Comparison of ENCODE assay signal across 19 cellular contexts in genomic region chr5:127697894-127698600, GRCh38. TPM values are rescaled to one million over a fixed set of nuclear protein-coding genes. Genes with fewer than 3 reads are reported as not detected.
DNase-seq lines count a peak whose midpoint lies in the region; ATAC-seq and TF ChIP-seq lines count a peak whose summit lies in the region.
"Had no signal": no experiment of that assay in that cellular context is flagged by ENCODE, and none has a peak within 500 bp of the region (broad histone marks: within the 10 kb centered on the region; RNA-seq: fewer than 3 reads in every experiment).

No MANE protein-coding gene starts in this region.

- TF ChIP-seq CTCF in CD14-positive monocyte (IDR thresholded peaks at IDR 0.05) = no peak

- H3K36me3 Mint-ChIP-seq in CD14-positive monocyte = no peaks in the 10 kb centered on the region
- H3K36me3 Mint-ChIP-seq: T-cell, type B pancreatic cell had no signal

- no peak overlapping the region for H3K4me3 ChIP-seq in H7 (ENCODE audit: insufficient read depth, low read depth, low read length)
- H3K4me3 ChIP-seq: GM12878 had no signal

- H3K27ac Mint-ChIP-seq in CD14-positive monocyte = no peak overlapping the region
- H3K27ac Mint-ChIP-seq: activated naive CD8-positive, alpha-beta T cell treated with anti-CD3 and anti-CD28 coated beads, Interleukin-2, amount 50 U/mL, for 24 hours; activated T-cell treated with anti-CD3 and anti-CD28 coated beads, Interleukin-2, amount 50 U/mL, for 24 hours; T-cell; type B pancreatic cell had no signal

- in situ Hi-C loops in ACHN (cut with HindIII; ENCODE audit: low pct_ligation_motif_present, low pct_unique_long_range_greater_than_20kb, low sequenced_read_pairs) = no loop called here

- peaks cover 0 to 1% (median 0%) of the 10 kb centered on the region in 3 donors for H3K27me3 Mint-ChIP-seq in CD14-positive monocyte (ENCODE audit: low read depth in 3 of 3)
- H3K27me3 Mint-ChIP-seq: type B pancreatic cell had no signal

- H3K36me3 ChIP-seq in H7 (replicated peaks; ENCODE audit: control insufficient read depth, insufficient read depth, low read length) = no peaks in the 10 kb centered on the region

- no peak overlapping the region for H3K4me3 Mint-ChIP-seq in CD14-positive monocyte
- H3K4me3 Mint-ChIP-seq: activated naive CD8-positive, alpha-beta T cell treated with anti-CD3 and anti-CD28 coated beads, Interleukin-2, amount 50 U/mL, for 24 hours; activated T-cell treated with anti-CD3 and anti-CD28 coated beads, Interleukin-2, amount 50 U/mL, for 24 hours; T-cell; type B pancreatic cell had no signal

- peaks cover 0 to 2% (median 0%) of the 10 kb centered on the region in 7 donors for H3K9me3 Mint-ChIP-seq in CD14-positive monocyte
- H3K9me3 Mint-ChIP-seq: activated naive CD8-positive, alpha-beta T cell treated with anti-CD3 and anti-CD28 coated beads, Interleukin-2, amount 50 U/mL, for 24 hours; activated T-cell treated with anti-CD3 and anti-CD28 coated beads, Interleukin-2, amount 50 U/mL, for 24 hours; T-cell; type B pancreatic cell had no signal

- intact Hi-C loops in CD14-positive monocyte (cut with micrococcal nuclease) = no loop called here

- H3K4me1 Mint-ChIP-seq in CD14-positive monocyte = peaks cover 2% of the 10 kb centered on the region
- H3K4me1 Mint-ChIP-seq: activated naive CD8-positive, alpha-beta T cell treated with anti-CD3 and anti-CD28 coated beads, Interleukin-2, amount 50 U/mL, for 24 hours; T-cell had no signal

- no peak for ATAC-seq in GM21447 (IDR thresholded peaks at IDR 0.05; ENCODE audit: unreplicated experiment)
- ATAC-seq: activated naive CD8-positive, alpha-beta T cell treated with anti-CD3 and anti-CD28 coated beads, Interleukin-2, amount 50 U/mL, for 24 hours; GM12878; T-cell had no signal

- DNase-seq in ACHN (peak; percentile 90), HT-29 (ENCODE audit: low spot score) (peak; percentile 84), astrocyte of the hippocampus (ENCODE audit: low read depth, low spot score) (peak; percentile 67), kidney glomerular epithelial cell (lab: John Stamatoyannopoulos, UW) (peak; percentile 92), H7 (no peak), CD14-positive monocyte (ENCODE audit: low spot score) (no peak)
- no peak for DNase-seq in central memory CD4-positive, alpha-beta T cell
- DNase-seq: activated CD4-positive, alpha-beta T cell treated with anti-CD3 and anti-CD28 coated beads for 4 hours; activated naive CD8-positive, alpha-beta T cell treated with anti-CD3 and anti-CD28 coated beads, Interleukin-2, amount 50 U/mL, for 24 hours; activated T-cell treated with anti-CD3 and anti-CD28 coated beads, Interleukin-2, amount 50 U/mL, for 24 hours; dermis blood vessel endothelial cell; DMS79; MM.1S; stimulated activated CD4-positive, alpha-beta T cell treated with anti-CD3 and anti-CD28 coated beads, Interleukin-1b, Interleukin-23, amount 100 ng/mL, for 48 hours; T-cell had no signal

- no peaks in the 10 kb centered on the region for H3K27me3 ChIP-seq in H7 (ENCODE audit: control insufficient read depth, insufficient read depth, low read length)

RNA-seq across cellular contexts. Expression of gene CCDC192, which starts 5.1 kb away (rescaled TPM):
- total RNA-seq in HT-29 (2014; rRNA removed; shearing (Covaris generic)) = not detected in 2 replicates
- total RNA-seq in H7 (2014; rRNA removed; shearing (Covaris generic)) = 0.24 and 1.1 TPM in 2 replicates
- polyA plus RNA-seq in CD14-positive monocyte = not detected
- total RNA-seq: dermis blood vessel endothelial cell, GM12878, posterior vena cava had no signal

RNA-seq across cellular contexts. Expression of gene CTXN3, which starts 49.2 kb away (rescaled TPM):
- not detected in 2 replicates for total RNA-seq in HT-29 (2014; rRNA removed; shearing (Covaris generic))
- total RNA-seq in H7 (2014; rRNA removed; shearing (Covaris generic)) = not detected in 2 replicates
- not detected for polyA plus RNA-seq in CD14-positive monocyte
- total RNA-seq: dermis blood vessel endothelial cell, GM12878, posterior vena cava, T-cell had no signal
- polyA plus RNA-seq: GM12878 had no signal

Comparison
In these comparisons a context has a peak if more than half of its experiments do, and no peak if none do; other contexts are left out.
1. DNase-seq: peak in ACHN (single experiment), HT-29 (single experiment), astrocyte of the hippocampus (single experiment) and kidney glomerular epithelial cell (single experiment); none in H7 (single experiment), central memory CD4-positive, alpha-beta T cell (single experiment) and CD14-positive monocyte (single experiment).